Comparison of ENCODE assay signal across 19 cellular contexts in genomic region chr21:42437786-42438185, GRCh38. TPM values are rescaled to one million over a fixed set of nuclear protein-coding genes. Genes with fewer than 3 reads are reported as not detected.
A peak's percentile ranks its signal among the peaks of the same experiment; 100 is the strongest.
DNase-seq lines count a peak whose midpoint lies in the region; ATAC-seq and FAIRE-seq lines count a peak whose summit lies in the region.
"Had no signal": no experiment of that assay in that cellular context is flagged by ENCODE, and none has a peak within 500 bp of the region (broad histone marks: within the 10 kb centered on the region; RNA-seq: fewer than 3 reads in every experiment).

No MANE protein-coding gene starts in this region.

- peaks cover 11% of the 10 kb centered on the region for H3K9me3 Mint-ChIP-seq in stimulated activated naive CD8-positive, alpha-beta T cell treated with anti-CD3 and anti-CD28 coated beads, Interleukin-15, Interleukin-2, amounts not matched to agents 100 ng/mL and 50 ng/mL, for 24 hours
- H3K9me3 Mint-ChIP-seq: neural crest cell had no signal

- no peak overlapping the region for H3K4me3 Mint-ChIP-seq in stimulated activated naive CD8-positive, alpha-beta T cell treated with anti-CD3 and anti-CD28 coated beads, Interleukin-15, Interleukin-2, amounts not matched to agents 100 ng/mL and 50 ng/mL, for 24 hours
- H3K4me3 Mint-ChIP-seq: neural crest cell had no signal

- DNase-seq in stimulated activated naive CD8-positive, alpha-beta T cell treated with anti-CD3 and anti-CD28 coated beads, Interleukin-15, Interleukin-2, amounts not matched to agents 100 U/mL and 50 U/mL, for 24 hours: no peak
- DNase-seq in astrocyte of the hippocampus (ENCODE audit: low read depth, low spot score) (peak; percentile 48), left lobe of liver (ENCODE audit: low spot score) (no peak), urothelium cell line (ENCODE audit: low spot score) (peak; percentile 25), MV-4-11 (lab: John Stamatoyannopoulos, UW) (no peak), GM19238 (ENCODE audit: insufficient read length, low spot score) (no peak)
- DNase-seq: activated CD4-positive, alpha-beta T cell treated with anti-CD3 and anti-CD28 coated beads, Interleukin-2, amount 50 U/mL, for 48 hours; activated T-cell treated with anti-CD3 and anti-CD28 coated beads, Interleukin-2, amount 50 U/mL, for 72 hours; aorta; NCI-H1092; right cardiac atrium; SHP77 treated with DMSO at 0.1 percent for 48 hours; tibial artery had no signal

- peaks cover 96% of the 10 kb centered on the region for H3K36me3 Mint-ChIP-seq in stimulated activated naive CD8-positive, alpha-beta T cell treated with anti-CD3 and anti-CD28 coated beads, Interleukin-15, Interleukin-2, amounts not matched to agents 100 ng/mL and 50 ng/mL, for 24 hours (ENCODE audit: low read depth)

- peaks cover 3% of the 10 kb centered on the region for H3K27me3 Mint-ChIP-seq in stimulated activated naive CD8-positive, alpha-beta T cell treated with anti-CD3 and anti-CD28 coated beads, Interleukin-15, Interleukin-2, amounts not matched to agents 100 ng/mL and 50 ng/mL, for 24 hours

- FAIRE-seq in urothelium cell line (lab: Jason Lieb, UNC): no peak

- H3K27ac Mint-ChIP-seq in stimulated activated naive CD8-positive, alpha-beta T cell treated with anti-CD3 and anti-CD28 coated beads, Interleukin-15, Interleukin-2, amounts not matched to agents 100 ng/mL and 50 ng/mL, for 24 hours: peak overlapping the region; percentile 36

- peaks cover 87% of the 10 kb centered on the region for H3K4me1 Mint-ChIP-seq in stimulated activated naive CD8-positive, alpha-beta T cell treated with anti-CD3 and anti-CD28 coated beads, Interleukin-15, Interleukin-2, amounts not matched to agents 100 ng/mL and 50 ng/mL, for 24 hours (ENCODE audit: low read depth)
- H3K4me1 Mint-ChIP-seq: neural crest cell had no signal

- ATAC-seq in stimulated activated naive CD8-positive, alpha-beta T cell treated with anti-CD3 and anti-CD28 coated beads, Interleukin-15, Interleukin-2, amounts not matched to agents 100 U/mL and 50 U/mL, for 24 hours: no peak
- ATAC-seq in left lobe of liver (peak; percentile 19), HG03439 (IDR thresholded peaks at IDR 0.05; ENCODE audit: unreplicated experiment) (no peak)
- ATAC-seq: activated T-cell treated with anti-CD3 and anti-CD28 coated beads, Interleukin-2, amount 50 U/mL, for 72 hours; right cardiac atrium had no signal

RNA-seq across cellular contexts. Expression of gene UBASH3A, which starts 34.1 kb away (rescaled TPM):
- total RNA-seq in left lobe of liver: 0.20 TPM
- total RNA-seq: Caco-2, dermis microvascular lymphatic vessel endothelial cell, fibroblast of lung, neural crest cell had no signal

RNA-seq across cellular contexts. Expression of gene TMPRSS3, which starts 41.9 kb away (rescaled TPM):
- 1.0 TPM for total RNA-seq in left lobe of liver
- total RNA-seq: Caco-2, fibroblast of lung, neural crest cell, right cardiac atrium had no signal

RNA-seq across cellular contexts. Expression of gene RSPH1, which starts 58.2 kb away (rescaled TPM):
- 0.33 TPM for total RNA-seq in left lobe of liver
- total RNA-seq: dermis microvascular lymphatic vessel endothelial cell, fibroblast of lung, right cardiac atrium had no signal

Comparison
In these comparisons a context has a peak if more than half of its experiments do, and no peak if none do; other contexts are left out.
1. DNase-seq: peak in astrocyte of the hippocampus (single experiment) and urothelium cell line (single experiment); none in stimulated activated naive CD8-positive, alpha-beta T cell treated with anti-CD3 and anti-CD28 coated beads, Interleukin-15, Interleukin-2, amounts not matched to agents 100 U/mL and 50 U/mL, for 24 hours (single experiment), left lobe of liver (single experiment), MV-4-11 (single experiment) and GM19238 (single experiment).